In genomic region chr4:98673978-98674377, GRCh38 we compare ENCODE assay signal across 24 cellular contexts.
"Had no signal": no experiment of that assay in that cellular context is flagged by ENCODE, and none has a peak within 500 bp of the region (broad histone marks: within the 10 kb centered on the region; RNA-seq: fewer than 3 reads in every experiment).

No MANE protein-coding gene starts in this region.

- H3K27ac ChIP-seq: ascending aorta, gastrocnemius medialis, testis, VCaP had no signal

- H3K4me3 ChIP-seq: ascending aorta, gastrocnemius medialis, testis had no signal

- H3K9me3 ChIP-seq: ascending aorta, gastrocnemius medialis, testis had no signal

- DNase-seq: activated CD4-positive, alpha-beta T cell treated with anti-CD3 and anti-CD28 coated beads, Interleukin-2, amount 10 ng/mL, durations not matched to agents 7 days and 5 days; activated CD4-positive, CD25-positive, alpha-beta regulatory T cell treated with anti-CD3 and anti-CD28 coated beads, Interleukin-2, amount 50 U/mL, for 72 hours; activated CD8-positive, alpha-beta memory T cell treated with anti-CD3 and anti-CD28 coated beads, Interleukin-2, amount 10 ng/mL, durations not matched to agents 7 days and 5 days; activated CD8-positive, alpha-beta T cell treated with anti-CD3 and anti-CD28 coated beads for 36 hours; activated effector memory CD4-positive, alpha-beta T cell treated with anti-CD3 and anti-CD28 coated beads, Interleukin-2, amount 50 U/mL, for 16 hours; activated naive CD4-positive, alpha-beta T cell treated with anti-CD3 and anti-CD28 coated beads, Interleukin-2, amount 50 U/mL, for 16 hours; activated T-cell treated with anti-CD3 and anti-CD28 coated beads for 4 hours; central memory CD4-positive, alpha-beta T cell; dermis blood vessel endothelial cell; effector CD8-positive, alpha-beta T cell; gastrocnemius medialis; hypothalamus; left colon; naive B cell; occipital lobe; posterior cingulate gyrus; stimulated activated CD4-positive, alpha-beta T cell treated with anti-CD3 and anti-CD28 coated beads, Interleukin-2, amount 100 ng/mL, for 48 hours; stimulated activated CD8-positive, alpha-beta memory T cell treated with anti-CD3 and anti-CD28 coated beads, Interleukin-4, amount 100 ng/mL, for 48 hours; stimulated activated naive CD4-positive, alpha-beta T cell; testis; trophoblast cell had no signal

- H3K36me3 ChIP-seq: ascending aorta, gastrocnemius medialis had no signal

- H3K4me1 ChIP-seq: ascending aorta, gastrocnemius medialis, testis had no signal

- ATAC-seq: gastrocnemius medialis, left colon, sciatic nerve had no signal

- H3K27me3 ChIP-seq: ascending aorta, gastrocnemius medialis, testis had no signal
